In genomic region chr1:51768971-51769601, GRCh38 we compare ENCODE assay signal across 8 cellular contexts.
DNase-seq lines count a peak whose midpoint lies in the region; ATAC-seq, FAIRE-seq and TF ChIP-seq lines count a peak whose summit lies in the region.

No MANE protein-coding gene starts in this region.

- ATAC-seq in HG02610 (IDR thresholded peaks at IDR 0.05; ENCODE audit: unreplicated experiment): no peak

- peaks cover 42% of the 10 kb centered on the region for H3K36me3 Mint-ChIP-seq in endothelial cell (ENCODE audit: low read depth, unreplicated experiment)

- H3K4me1 Mint-ChIP-seq in endothelial cell (ENCODE audit: unreplicated experiment): no peaks in the 10 kb centered on the region

- DNase-seq in ELR (ENCODE audit: low read depth): peak; percentile 78
- peak; percentile 77 to 85 for DNase-seq in Kasumi-1 (lab: John Stamatoyannopoulos, UW)
- peak; percentile 35 for DNase-seq in SK-N-DZ (ENCODE audit: low spot score)
- no peak for DNase-seq in endothelial cell (ENCODE audit: low spot score)
- peak; percentile 54 for DNase-seq in midbrain (lab: John Stamatoyannopoulos, UW)
- no peak for DNase-seq in NCI-H1048 (lab: John Stamatoyannopoulos, UW)

- peak; percentile 95 for FAIRE-seq in A204.1 (lab: Jason Lieb, UNC)

- H3K27ac Mint-ChIP-seq in endothelial cell (ENCODE audit: unreplicated experiment): no peak overlapping the region

- no peaks in the 10 kb centered on the region for H3K9me3 Mint-ChIP-seq in endothelial cell (ENCODE audit: unreplicated experiment)

- TF ChIP-seq CTCF in endothelial cell (IDR thresholded peaks at IDR 0.05; ENCODE audit: unreplicated experiment): peak; percentile 82

- H3K4me3 Mint-ChIP-seq in endothelial cell (ENCODE audit: unreplicated experiment): no peak overlapping the region

- H3K27me3 Mint-ChIP-seq in endothelial cell (ENCODE audit: unreplicated experiment): no peaks in the 10 kb centered on the region

Comparison
In these comparisons a context has a peak if more than half of its experiments do, and no peak if none do; other contexts are left out.
1. DNase-seq: peak in ELR (single experiment), Kasumi-1 (2 of 2), SK-N-DZ (single experiment) and midbrain (single experiment); none in endothelial cell (single experiment) and NCI-H1048 (single experiment).